In the genomic region with DNA sequence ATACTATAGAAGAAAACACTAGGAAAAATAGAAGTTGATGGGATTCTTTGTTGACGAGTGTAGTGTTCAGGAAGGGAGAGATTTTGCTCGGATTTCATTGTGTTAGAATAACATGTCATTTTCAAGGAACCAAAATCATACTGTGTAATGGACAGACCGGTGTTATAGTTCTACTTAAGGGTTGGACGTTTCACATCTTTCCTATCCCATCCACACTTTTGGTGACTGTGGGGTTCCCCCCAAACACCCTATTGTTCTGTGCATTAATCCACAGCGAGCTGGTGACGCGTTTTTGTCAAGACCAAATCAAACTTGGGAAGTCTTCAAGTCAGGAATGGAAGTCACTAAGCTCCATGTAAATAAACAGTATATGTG, we compare ENCODE assay signal across 8 cellular contexts. TPM values are rescaled to one million over a fixed set of nuclear protein-coding genes. Genes with fewer than 3 reads are reported as not detected.
DNase-seq lines count a peak whose midpoint lies in the region; ATAC-seq and TF ChIP-seq lines count a peak whose summit lies in the region.

No MANE protein-coding gene starts in this region.

- CTCF ChIA-PET in PC-3 (lab: Charles Lee): no interaction called here

- H3K4me1 Mint-ChIP-seq in endodermal cell (peaks cover 7% of the 10 kb centered on the region), neural crest cell (peaks cover 14% of the 10 kb centered on the region)

- peak overlapping the region; percentile 50 for H3K4me2 ChIP-seq in BLaER1
- peak overlapping the region; percentile 85 for H3K4me2 ChIP-seq in PC-3 (ENCODE audit: low read length)

- H3K9me3 ChIP-seq in BLaER1 (peaks cover 13% of the 10 kb centered on the region), PC-3 (ENCODE audit: low read length) (no peaks in the 10 kb centered on the region), endodermal cell (ENCODE audit: control insufficient read depth, low read length) (no peaks in the 10 kb centered on the region)

- H3K36me3 Mint-ChIP-seq in endodermal cell (ENCODE audit: low read depth) (no peaks in the 10 kb centered on the region), neural crest cell (ENCODE audit: low read depth) (no peaks in the 10 kb centered on the region)

- H3K27ac Mint-ChIP-seq in endodermal cell (peak overlapping the region; percentile 82), neural crest cell (ENCODE audit: unreplicated experiment) (peak overlapping the region; percentile 94)

- no TSS peak for BruUV-seq in PC-3 (replicated peaks; lab: Mats Ljungman, UMichigan)

- peak overlapping the region; percentile 93 for H2AFZ ChIP-seq in PC-3 (ENCODE audit: low read length)

- H3K27me3 Mint-ChIP-seq in endodermal cell (ENCODE audit: insufficient read depth) (peaks cover 8% of the 10 kb centered on the region), neural crest cell (ENCODE audit: low read depth) (peaks cover 59% of the 10 kb centered on the region)

- no peaks in the 10 kb centered on the region for H3K79me2 ChIP-seq in PC-3 (ENCODE audit: low read length)

- DNase-seq in PC-3 (no peak), endodermal cell (no peak), neural crest cell (ENCODE audit: low read depth, low spot score) (no peak), NCI-H2107 (lab: John Stamatoyannopoulos, UW) (no peak), HCEC 1CT (no peak), NCI-H2196 treated with DMSO at 0.1 percent for 48 hours (lab: John Stamatoyannopoulos, UW; ENCODE audit: unreplicated experiment) (no peak), NCI-H1417 (lab: John Stamatoyannopoulos, UW) (no peak)

- intact Hi-C loops in PC-3 (cut with micrococcal nuclease): loop anchor here (2.0 kb wide), 1 partner anchor 16 kb away; no protein-coding TSS in a partner anchor

- 0 out of 2 replicates have a peak overlapping the region, but pooled peaks have one; percentile 0 for H3K27ac ChIP-seq in BLaER1
- no peak overlapping the region for H3K27ac ChIP-seq in PC-3 (ENCODE audit: low read length)
- H3K27ac ChIP-seq in endodermal cell (ENCODE audit: low read depth, low read length): no peak overlapping the region

- H3K9me3 Mint-ChIP-seq in endodermal cell: peaks cover 8% of the 10 kb centered on the region
- peaks cover 3% of the 10 kb centered on the region for H3K9me3 Mint-ChIP-seq in neural crest cell

- H3K4me3 ChIP-seq in BLaER1: peak overlapping the region; percentile 57
- peak overlapping the region; percentile 81 for H3K4me3 ChIP-seq in PC-3 (ENCODE audit: low read length)
- H3K4me3 ChIP-seq in endodermal cell (ENCODE audit: low read length): peak overlapping the region; percentile 97

- H3K4me3 Mint-ChIP-seq in endodermal cell (peak overlapping the region; percentile 88), neural crest cell (peak overlapping the region; percentile 91)

- no peaks in the 10 kb centered on the region for H3F3A ChIP-seq in PC-3 (ENCODE audit: low read length, unreplicated experiment)

- no peaks in the 10 kb centered on the region for H4K20me1 ChIP-seq in BLaER1
- H4K20me1 ChIP-seq in PC-3 (ENCODE audit: low read length): no peaks in the 10 kb centered on the region

- no peaks in the 10 kb centered on the region for H3K9me2 ChIP-seq in PC-3 (replicated peaks; ENCODE audit: low read length)

- peak; percentile 38 for ATAC-seq in PC-3

- 68 to 100% methylated on average over 3 to 7 of the region's 7 CpGs for WGBS in endodermal cell (ENCODE audit: insufficient coverage in 1 of 2, insufficient read length in 1 of 2), 2 experiments

- H3K36me3 ChIP-seq in BLaER1: no peaks in the 10 kb centered on the region
- no peaks in the 10 kb centered on the region for H3K36me3 ChIP-seq in PC-3 (ENCODE audit: low read depth, low read length)
- no peaks in the 10 kb centered on the region for H3K36me3 ChIP-seq in endodermal cell (ENCODE audit: control insufficient read depth, insufficient read depth, low read length)

- H3K4me1 ChIP-seq in BLaER1 (peaks cover 51% of the 10 kb centered on the region), PC-3 (ENCODE audit: insufficient read depth, low read length) (no peaks in the 10 kb centered on the region; the same call in 1 of the 2 replicates), endodermal cell (ENCODE audit: control insufficient read depth, insufficient read depth, low read length) (no peaks in the 10 kb centered on the region)

- TF ChIP-seq CTCF in PC-3 (conservative IDR thresholded peaks at IDR 0.05; ENCODE audit: low read depth, low read length) (no peak), endodermal cell (conservative IDR thresholded peaks at IDR 0.05) (no peak), neural crest cell (conservative IDR thresholded peaks at IDR 0.05) (no peak)

- H3K27me3 ChIP-seq in BLaER1: no peaks in the 10 kb centered on the region
- H3K27me3 ChIP-seq in PC-3 (ENCODE audit: low read length): no peaks in the 10 kb centered on the region
- no peaks in the 10 kb centered on the region for H3K27me3 ChIP-seq in endodermal cell (ENCODE audit: control insufficient read depth, insufficient read depth, low read length, poor library complexity, severe bottlenecking)

- H3K9ac ChIP-seq in BLaER1 (peak overlapping the region; percentile 52; the same call in 1 of the 2 replicates), PC-3 (ENCODE audit: low read length) (peak overlapping the region; percentile 42; the same call in 1 of the 2 replicates), endodermal cell (ENCODE audit: extremely low read depth, low read length, poor library complexity, severe bottlenecking) (peak overlapping the region; percentile 62)

- POLR2A ChIA-PET in PC-3 (lab: Charles Lee; ENCODE audit: unreplicated experiment): no interaction called here

RNA-seq across cellular contexts. Expression of gene TRIM27, which starts 43.3 kb away (rescaled TPM):
- total RNA-seq in PC-3 (2014; rRNA removed) (85.8 and 92.5 TPM in 2 replicates), endodermal cell (10 to 100 TPM; 81.8 to 82.7 TPM), neural crest cell (81.7 and 84.2 TPM in 2 replicates)
- 53.4 TPM for polyA plus RNA-seq in endodermal cell (2013, experiment 1 of 2)
- 50.1 TPM for polyA plus RNA-seq in endodermal cell (2013, experiment 2 of 2)
